In genomic region chr3:183537295-183537730, GRCh38 we compare ENCODE assay signal across 11 cellular contexts. TPM values are rescaled to one million over a fixed set of nuclear protein-coding genes. Genes with fewer than 3 reads are reported as not detected.
DNase-seq lines count a peak whose midpoint lies in the region; ATAC-seq, FAIRE-seq and TF ChIP-seq lines count a peak whose summit lies in the region.
"Had no signal": no experiment of that assay in that cellular context is flagged by ENCODE, and none has a peak within 500 bp of the region (broad histone marks: within the 10 kb centered on the region; RNA-seq: fewer than 3 reads in every experiment).

No MANE protein-coding gene starts in this region.

- no peak for TF ChIP-seq EP300 in gastroesophageal sphincter (IDR thresholded peaks at IDR 0.05)

- DNase-seq in GM04503 (ENCODE audit: low read depth), result peak; percentile 63
- DNase-seq in SKM-1 treated with dmso at 0.1 percent for 144 hours (lab: John Stamatoyannopoulos, UW; ENCODE audit: unreplicated experiment), result peak; percentile 94
- DNase-seq in renal cortical epithelial cell (ENCODE audit: low read depth), result peak; percentile 95
- no peak for DNase-seq in RCC 7860 (ENCODE audit: low spot score)
- DNase-seq in H7, result no peak
- DNase-seq in stimulated activated naive CD4-positive, alpha-beta T cell treated with Interleukin-2 at 50 U/mL for 16 hours (lab: John Stamatoyannopoulos, UW), result no peak
- DNase-seq: activated CD4-positive, alpha-beta T cell treated with anti-CD3 and anti-CD28 coated beads, Interleukin-2, amount 50 U/mL, for 4 hours; NCI-H345 had no signal

- no peak for FAIRE-seq in RCC 7860 (lab: Jason Lieb, UNC)

- 88 to 93% methylated on average over 3 to 4 of the region's 4 CpGs for WGBS in gastroesophageal sphincter (ENCODE audit: low coverage in 1 of 2), 2 donors

- H3K4me1 ChIP-seq in gastroesophageal sphincter, result no peaks in the 10 kb centered on the region
- H3K4me1 ChIP-seq: prostate gland had no signal

- H3K27me3 ChIP-seq in gastroesophageal sphincter (no peaks in the 10 kb centered on the region), H7 (ENCODE audit: control insufficient read depth, insufficient read depth, low read length) (no peaks in the 10 kb centered on the region; the same call in 1 of the 2 replicates)

- ATAC-seq in gastroesophageal sphincter (peak; percentile 53), HG03280 (IDR thresholded peaks at IDR 0.05; ENCODE audit: unreplicated experiment) (no peak)

- H3K4me3 ChIP-seq in gastroesophageal sphincter (no peak overlapping the region), H7 (ENCODE audit: insufficient read depth, low read depth, low read length) (no peak overlapping the region)
- H3K4me3 ChIP-seq: prostate gland had no signal

- no peak overlapping the region for H3K27ac ChIP-seq in gastroesophageal sphincter
- H3K27ac ChIP-seq: prostate gland had no signal

- no peak for TF ChIP-seq POLR2A in gastroesophageal sphincter (IDR thresholded peaks at IDR 0.05)

- TF ChIP-seq CTCF in gastroesophageal sphincter (IDR thresholded peaks at IDR 0.05), result no peak

- H3K36me3 ChIP-seq in gastroesophageal sphincter (no peaks in the 10 kb centered on the region), H7 (replicated peaks; ENCODE audit: control insufficient read depth, insufficient read depth, low read length) (no peaks in the 10 kb centered on the region)
- H3K36me3 ChIP-seq: prostate gland had no signal

- H3K9me3 ChIP-seq in gastroesophageal sphincter, result no peaks in the 10 kb centered on the region
- H3K9me3 ChIP-seq: prostate gland had no signal

RNA-seq across cellular contexts. Expression of gene KLHL6, which starts 18.2 kb away (rescaled TPM):
- total RNA-seq in gastroesophageal sphincter, result 1 to 10 TPM in 2 of 4 donors, under 1 TPM in 2; 0.62 to 1.9 (median 1.0) TPM
- under 0.01 TPM in 1 of 2 replicates, not detected in the other for total RNA-seq in renal cortical epithelial cell
- total RNA-seq in H7 (2014; rRNA removed; shearing (Covaris generic)), result 0.33 and 0.69 TPM in 2 replicates

Comparison
In these comparisons a context has a peak if more than half of its experiments do, and no peak if none do; other contexts are left out.
1. DNase-seq: peak in GM04503 (single experiment), SKM-1 treated with dmso at 0.1 percent for 144 hours (single experiment) and renal cortical epithelial cell (single experiment); none in RCC 7860 (single experiment), H7 (single experiment) and stimulated activated naive CD4-positive, alpha-beta T cell treated with Interleukin-2 at 50 U/mL for 16 hours (single experiment).